In the genomic region with DNA sequence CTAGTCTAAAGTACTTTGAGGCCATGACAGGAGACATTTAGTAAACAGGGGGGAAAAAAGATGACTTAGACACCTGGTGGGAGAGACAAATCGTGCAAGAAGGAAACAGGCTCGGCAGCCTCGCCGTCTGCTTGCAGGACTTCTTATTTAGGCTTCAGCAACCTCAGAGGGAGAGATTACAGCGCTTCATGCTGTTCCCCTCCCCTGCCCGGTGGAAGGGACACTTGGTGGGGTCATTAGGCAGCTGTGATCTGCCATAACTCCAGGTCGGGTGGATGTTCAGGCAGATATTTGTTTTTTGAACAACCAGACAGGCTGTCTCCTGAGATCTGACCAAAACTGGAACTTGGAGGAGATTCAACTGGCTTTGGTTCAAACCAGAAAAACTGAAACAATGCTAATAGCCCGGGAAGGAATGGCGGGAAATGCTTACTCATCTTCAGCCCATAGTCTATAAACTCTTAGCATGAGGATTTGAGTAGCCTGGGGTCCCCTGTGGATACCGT, we compare ENCODE assay signal across 10 cellular contexts. TPM values are rescaled to one million over a fixed set of nuclear protein-coding genes. Genes with fewer than 3 reads are reported as not detected.
A peak's percentile ranks its signal among the peaks of the same experiment; 100 is the strongest.
DNase-seq lines count a peak whose midpoint lies in the region; ATAC-seq lines count a peak whose summit lies in the region.
"Had no signal": no experiment of that assay in that cellular context is flagged by ENCODE, and none has a peak within 500 bp of the region (broad histone marks: within the 10 kb centered on the region; RNA-seq: fewer than 3 reads in every experiment).

No MANE protein-coding gene starts in this region.

- no peaks in the 10 kb centered on the region for H3K9me2 ChIP-seq in Karpas-422 (replicated peaks; ENCODE audit: insufficient read depth, low read length)

- H3K9me3 ChIP-seq in aorta (ENCODE audit: control insufficient read depth, low read length), result no peaks in the 10 kb centered on the region
- no peaks in the 10 kb centered on the region for H3K9me3 ChIP-seq in Karpas-422 (ENCODE audit: low read length)

- H3K4me3 ChIP-seq in aorta (ENCODE audit: low read length in 2 of 2), result no peak overlapping the region
- H3K4me3 ChIP-seq in Karpas-422 (ENCODE audit: low read length), result no peak overlapping the region

- no peaks in the 10 kb centered on the region for H3K36me3 ChIP-seq in aorta (ENCODE audit: control insufficient read depth in 1 of 2, insufficient read depth in 2 of 2, low read length in 1 of 2)
- H3K36me3 ChIP-seq in Karpas-422 (ENCODE audit: insufficient read depth, low read length), result no peaks in the 10 kb centered on the region

- H3K4me2 ChIP-seq in Karpas-422 (ENCODE audit: low read depth, low read length, poor library complexity, severe bottlenecking), result no peak overlapping the region

- H2AFZ ChIP-seq in Karpas-422 (ENCODE audit: low read length), result no peak overlapping the region

- H3K27me3 ChIP-seq in aorta (ENCODE audit: control insufficient read depth in 1 of 2, insufficient read depth in 2 of 2, low read length in 1 of 2) (no peaks in the 10 kb centered on the region), Karpas-422 (ENCODE audit: low read length) (no peaks in the 10 kb centered on the region)

- no peak overlapping the region for H3K9ac ChIP-seq in Karpas-422 (ENCODE audit: low read length)

- 28 to 37% methylated on average over 10 of the region's 10 CpGs for WGBS in aorta, 2 donors

- no peak overlapping the region for H3K27ac ChIP-seq in aorta (ENCODE audit: low read depth in 1 of 2, low read length in 2 of 2)
- no peak overlapping the region for H3K27ac ChIP-seq in Karpas-422 (ENCODE audit: low read length)

- intact Hi-C loops in aorta (cut with DNase I), result no loop called here

- peak; percentile 46 for ATAC-seq in aorta (ENCODE audit: low FRiP score)

- H4K20me1 ChIP-seq in Karpas-422 (ENCODE audit: insufficient read depth, low read depth, low read length), result no peaks in the 10 kb centered on the region

- DNase-seq in NOMO-1 treated with DMSO at 0.1 percent for 48 hours (lab: John Stamatoyannopoulos, UW; ENCODE audit: unreplicated experiment) (peak; percentile 4), NOMO-1 (lab: John Stamatoyannopoulos, UW; ENCODE audit: unreplicated experiment in 2 of 2) (no peak), cerebellar cortex (ENCODE audit: low spot score) (peak; percentile 11), lung microvascular endothelial cell (ENCODE audit: low read depth in 2 of 2) (peak; percentile 90 to 93), aorta (no peak), cerebellum (ENCODE audit: low spot score) (no peak), Karpas-422 (no peak), amniotic stem cell (lab: John Stamatoyannopoulos, UW) (no peak)
- DNase-seq: CD4-positive, CD25-positive, alpha-beta regulatory T cell; stimulated activated CD8-positive, alpha-beta memory T cell treated with anti-CD3 and anti-CD28 coated beads, Interleukin-4, amount 100 ng/mL, for 48 hours had no signal

- H3K4me1 ChIP-seq in aorta (ENCODE audit: control insufficient read depth in 1 of 2, insufficient read depth in 2 of 2, low read length in 2 of 2), result no peaks in the 10 kb centered on the region
- no peaks in the 10 kb centered on the region for H3K4me1 ChIP-seq in Karpas-422 (ENCODE audit: low read length)

- H3K79me2 ChIP-seq in Karpas-422 (ENCODE audit: low read length), result no peaks in the 10 kb centered on the region

RNA-seq across cellular contexts. Expression of gene CD180, which starts 38.1 kb away (rescaled TPM):
- total RNA-seq in lung microvascular endothelial cell, result under 0.01 TPM in 2 replicates
- total RNA-seq in aorta, result 1 to 10 TPM; 1.6 to 3.0 TPM
- polyA plus RNA-seq in aorta, result 1 to 10 TPM in 1 of 2 donors, under 1 TPM in 1; 0.18 to 1.4 TPM
- total RNA-seq in cerebellum, result 0.64 TPM
- total RNA-seq in Karpas-422 (2014; rRNA removed; shearing (Covaris generic); ENCODE audit: low replicate concordance), result 38.0 and 90.7 TPM in 2 replicates
- total RNA-seq: CD4-positive, CD25-positive, alpha-beta regulatory T cell had no signal

Comparison
In these comparisons a context has a peak if more than half of its experiments do, and no peak if none do; other contexts are left out.
1. DNase-seq: peak in NOMO-1 treated with DMSO at 0.1 percent for 48 hours (single experiment), cerebellar cortex (single experiment) and lung microvascular endothelial cell (2 of 2); none in NOMO-1 (0 of 2), aorta (0 of 2), cerebellum (single experiment), Karpas-422 (single experiment) and amniotic stem cell (single experiment).